Comparison of ENCODE assay signal across 2 cellular contexts in genomic region chr2:162890690-162891311, GRCh38.
TF ChIP-seq lines count a peak whose summit lies in the region.

No MANE protein-coding gene starts in this region.

TF ChIP-seq in IMR-90, 13 proteins besides CTCF, POLR2A, EP300 and RAD21:
- TF ChIP-seq MAZ (IDR thresholded peaks at IDR 0.05; ENCODE audit: borderline replicate concordance, low read depth, low read length) (no peak), SMC3 (IDR thresholded peaks at IDR 0.05; ENCODE audit: low read depth, low read length) (peak; percentile 65)

TF ChIP-seq in endothelial cell of umbilical vein, 7 proteins besides CTCF, POLR2A, EP300 and RAD21:
- no peak for TF ChIP-seq MYC (IDR thresholded peaks at IDR 0.05; ENCODE audit: low read depth, low read length)
- no peak for TF ChIP-seq EZH2 (IDR thresholded peaks at IDR 0.05; ENCODE audit: borderline replicate concordance, low read depth, low read length, severe bottlenecking)
- TF ChIP-seq, protein P1, sequence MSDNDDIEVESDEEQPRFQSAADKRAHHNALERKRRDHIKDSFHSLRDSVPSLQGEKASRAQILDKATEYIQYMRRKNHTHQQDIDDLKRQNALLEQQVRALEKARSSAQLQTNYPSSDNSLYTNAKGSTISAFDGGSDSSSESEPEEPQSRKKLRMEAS (IDR thresholded peaks at IDR 0.05; ENCODE audit: insufficient read depth, insufficient read length), result no peak
- TF ChIP-seq GATA2 (IDR thresholded peaks at IDR 0.05; ENCODE audit: insufficient read depth, insufficient read length, low read depth, low read length), result no peak
- peak; percentile 15 for TF ChIP-seq FOS (IDR thresholded peaks at IDR 0.05; ENCODE audit: borderline replicate concordance, insufficient read depth, low read length)
- TF ChIP-seq POLR2AphosphoS5 (IDR thresholded peaks at IDR 0.05; ENCODE audit: insufficient read depth, low read depth, low read length), result no peak
- no peak for TF ChIP-seq JUN (IDR thresholded peaks at IDR 0.05; ENCODE audit: borderline replicate concordance, insufficient read depth, insufficient read length, low read depth)
